In the genomic region with DNA sequence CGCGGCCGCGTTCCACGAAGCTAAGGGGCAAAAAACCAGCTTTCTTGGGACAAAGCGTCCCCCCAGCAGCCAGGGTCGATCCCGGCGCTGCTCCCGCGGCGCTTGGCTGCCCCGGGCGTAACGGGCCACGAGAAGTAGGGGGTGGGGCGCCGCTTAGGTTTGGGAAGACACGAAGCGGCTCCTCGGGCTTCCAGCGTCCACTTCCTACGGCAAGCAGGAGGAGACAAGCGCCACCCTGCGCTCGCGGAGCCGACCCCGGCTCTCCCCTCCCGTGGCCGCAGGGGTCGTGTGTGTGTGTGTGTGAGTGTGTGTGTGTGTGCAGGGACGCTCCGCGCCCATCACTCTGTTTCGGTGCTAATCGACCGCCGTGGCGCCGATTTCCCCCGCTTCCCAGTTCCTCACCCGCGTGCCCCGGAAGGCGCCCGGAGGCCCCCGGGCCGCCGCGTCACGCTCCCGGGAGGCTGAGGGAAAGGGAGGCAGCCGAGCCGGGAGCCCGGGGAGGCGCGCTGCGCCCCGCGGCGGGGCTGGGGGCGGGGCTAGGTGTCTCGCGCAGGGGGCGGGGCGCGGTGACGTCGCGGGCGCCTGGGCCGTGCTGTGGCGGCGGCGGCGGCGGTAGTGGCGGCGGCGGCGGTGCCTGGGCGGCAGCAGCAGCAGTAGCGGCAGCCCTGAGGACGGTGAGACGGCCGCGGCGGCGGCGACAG, we compare ENCODE assay signal across 1 cellular context.
A peak's percentile ranks its signal among the peaks of the same experiment; 100 is the strongest.
TF ChIP-seq lines count a peak whose summit lies in the region.

A gene (plus strand): TSS at position 575 of the 701 bp plus-strand sequence. CDS start 36,681 bp downstream, outside the sequence.

TF ChIP-seq in HepG2, 621 proteins besides CTCF, POLR2A, EP300 and RAD21 (continued from another document and continues in another):
- TF ChIP-seq, protein P1, sequence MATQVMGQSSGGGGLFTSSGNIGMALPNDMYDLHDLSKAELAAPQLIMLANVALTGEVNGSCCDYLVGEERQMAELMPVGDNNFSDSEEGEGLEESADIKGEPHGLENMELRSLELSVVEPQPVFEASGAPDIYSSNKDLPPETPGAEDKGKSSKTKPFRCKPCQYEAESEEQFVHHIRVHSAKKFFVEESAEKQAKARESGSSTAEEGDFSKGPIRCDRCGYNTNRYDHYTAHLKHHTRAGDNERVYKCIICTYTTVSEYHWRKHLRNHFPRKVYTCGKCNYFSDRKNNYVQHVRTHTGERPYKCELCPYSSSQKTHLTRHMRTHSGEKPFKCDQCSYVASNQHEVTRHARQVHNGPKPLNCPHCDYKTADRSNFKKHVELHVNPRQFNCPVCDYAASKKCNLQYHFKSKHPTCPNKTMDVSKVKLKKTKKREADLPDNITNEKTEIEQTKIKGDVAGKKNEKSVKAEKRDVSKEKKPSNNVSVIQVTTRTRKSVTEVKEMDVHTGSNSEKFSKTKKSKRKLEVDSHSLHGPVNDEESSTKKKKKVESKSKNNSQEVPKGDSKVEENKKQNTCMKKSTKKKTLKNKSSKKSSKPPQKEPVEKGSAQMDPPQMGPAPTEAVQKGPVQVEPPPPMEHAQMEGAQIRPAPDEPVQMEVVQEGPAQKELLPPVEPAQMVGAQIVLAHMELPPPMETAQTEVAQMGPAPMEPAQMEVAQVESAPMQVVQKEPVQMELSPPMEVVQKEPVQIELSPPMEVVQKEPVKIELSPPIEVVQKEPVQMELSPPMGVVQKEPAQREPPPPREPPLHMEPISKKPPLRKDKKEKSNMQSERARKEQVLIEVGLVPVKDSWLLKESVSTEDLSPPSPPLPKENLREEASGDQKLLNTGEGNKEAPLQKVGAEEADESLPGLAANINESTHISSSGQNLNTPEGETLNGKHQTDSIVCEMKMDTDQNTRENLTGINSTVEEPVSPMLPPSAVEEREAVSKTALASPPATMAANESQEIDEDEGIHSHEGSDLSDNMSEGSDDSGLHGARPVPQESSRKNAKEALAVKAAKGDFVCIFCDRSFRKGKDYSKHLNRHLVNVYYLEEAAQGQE (IDR thresholded peaks at IDR 0.05; ENCODE audit: borderline replicate concordance in 1 of 2, low read depth in 1 of 2, low read length in 2 of 2): peak in 1 of 2 experiments; percentile 25; a peak in 1 of 4 replicates
- TF ChIP-seq SMAD1 (CRISPR knock-in tag; IDR thresholded peaks at IDR 0.05; ENCODE audit: borderline replicate concordance, low read depth) (no peak), MED1 (CRISPR knock-in tag; IDR thresholded peaks at IDR 0.05) (no peak; the same call in none of the 2 replicates), ZNF230 (CRISPR knock-in tag; IDR thresholded peaks at IDR 0.05) (peak; percentile 78; the same call in 1 of the 2 replicates), ZNF432 (CRISPR knock-in tag; IDR thresholded peaks at IDR 0.05; ENCODE audit: borderline replicate concordance) (0 out of 2 replicates have a peak, but pooled peaks have one; percentile 11), ESRRA (CRISPR knock-in tag; IDR thresholded peaks at IDR 0.05; ENCODE audit: low read depth) (no peak), RFX5 (IDR thresholded peaks at IDR 0.05; ENCODE audit: low read depth, low read length) (no peak), ZNF121 (CRISPR knock-in tag; IDR thresholded peaks at IDR 0.05) (0 out of 2 replicates have a peak, but pooled peaks have one; percentile 13), MAFG (CRISPR knock-in tag; IDR thresholded peaks at IDR 0.05) (no peak), SOX6 (IDR thresholded peaks at IDR 0.05) (no peak), SOX6 (CRISPR knock-in tag; IDR thresholded peaks at IDR 0.05) (peak; percentile 48), ZNF496 (CRISPR knock-in tag; IDR thresholded peaks at IDR 0.05; ENCODE audit: insufficient replicate concordance) (no peak), SIX1 (CRISPR knock-in tag; IDR thresholded peaks at IDR 0.05; ENCODE audit: borderline replicate concordance) (no peak), ZNF83 (CRISPR knock-in tag; IDR thresholded peaks at IDR 0.05; ENCODE audit: borderline replicate concordance) (peak; percentile 71; the same call in 1 of the 2 replicates), CREB1 (IDR thresholded peaks at IDR 0.05) (peak; percentile 71), CREB1 (CRISPR knock-in tag; IDR thresholded peaks at IDR 0.05) (peak; percentile 68; the same call in 1 of the 2 replicates), ZNF660 (CRISPR knock-in tag; IDR thresholded peaks at IDR 0.05; ENCODE audit: borderline replicate concordance, low read depth) (no peak), ARNTL (CRISPR knock-in tag; IDR thresholded peaks at IDR 0.05) (0 out of 2 replicates have a peak, but pooled peaks have one; percentile 21), NR2F1 (CRISPR knock-in tag; IDR thresholded peaks at IDR 0.05) (peak in 1 of 2 experiments; percentile 44; a peak in 1 of 4 replicates), TGIF2 (CRISPR knock-in tag; IDR thresholded peaks at IDR 0.05) (peak; percentile 43; the same call in 1 of the 2 replicates), ZNF670 (CRISPR knock-in tag; IDR thresholded peaks at IDR 0.05; ENCODE audit: borderline replicate concordance) (0 out of 2 replicates have a peak, but pooled peaks have one; percentile 39), ZNF724P (CRISPR knock-in tag; IDR thresholded peaks at IDR 0.05; ENCODE audit: borderline replicate concordance) (0 out of 2 replicates have a peak, but pooled peaks have one; percentile 56), ZFP1 (CRISPR knock-in tag; IDR thresholded peaks at IDR 0.05) (no peak; the same call in 1 of the 2 replicates), ZNF251 (CRISPR knock-in tag; IDR thresholded peaks at IDR 0.05) (no peak), THYN1 (CRISPR knock-in tag; IDR thresholded peaks at IDR 0.05; ENCODE audit: borderline replicate concordance, low read depth) (no peak)
- TF ChIP-seq, protein P2, sequence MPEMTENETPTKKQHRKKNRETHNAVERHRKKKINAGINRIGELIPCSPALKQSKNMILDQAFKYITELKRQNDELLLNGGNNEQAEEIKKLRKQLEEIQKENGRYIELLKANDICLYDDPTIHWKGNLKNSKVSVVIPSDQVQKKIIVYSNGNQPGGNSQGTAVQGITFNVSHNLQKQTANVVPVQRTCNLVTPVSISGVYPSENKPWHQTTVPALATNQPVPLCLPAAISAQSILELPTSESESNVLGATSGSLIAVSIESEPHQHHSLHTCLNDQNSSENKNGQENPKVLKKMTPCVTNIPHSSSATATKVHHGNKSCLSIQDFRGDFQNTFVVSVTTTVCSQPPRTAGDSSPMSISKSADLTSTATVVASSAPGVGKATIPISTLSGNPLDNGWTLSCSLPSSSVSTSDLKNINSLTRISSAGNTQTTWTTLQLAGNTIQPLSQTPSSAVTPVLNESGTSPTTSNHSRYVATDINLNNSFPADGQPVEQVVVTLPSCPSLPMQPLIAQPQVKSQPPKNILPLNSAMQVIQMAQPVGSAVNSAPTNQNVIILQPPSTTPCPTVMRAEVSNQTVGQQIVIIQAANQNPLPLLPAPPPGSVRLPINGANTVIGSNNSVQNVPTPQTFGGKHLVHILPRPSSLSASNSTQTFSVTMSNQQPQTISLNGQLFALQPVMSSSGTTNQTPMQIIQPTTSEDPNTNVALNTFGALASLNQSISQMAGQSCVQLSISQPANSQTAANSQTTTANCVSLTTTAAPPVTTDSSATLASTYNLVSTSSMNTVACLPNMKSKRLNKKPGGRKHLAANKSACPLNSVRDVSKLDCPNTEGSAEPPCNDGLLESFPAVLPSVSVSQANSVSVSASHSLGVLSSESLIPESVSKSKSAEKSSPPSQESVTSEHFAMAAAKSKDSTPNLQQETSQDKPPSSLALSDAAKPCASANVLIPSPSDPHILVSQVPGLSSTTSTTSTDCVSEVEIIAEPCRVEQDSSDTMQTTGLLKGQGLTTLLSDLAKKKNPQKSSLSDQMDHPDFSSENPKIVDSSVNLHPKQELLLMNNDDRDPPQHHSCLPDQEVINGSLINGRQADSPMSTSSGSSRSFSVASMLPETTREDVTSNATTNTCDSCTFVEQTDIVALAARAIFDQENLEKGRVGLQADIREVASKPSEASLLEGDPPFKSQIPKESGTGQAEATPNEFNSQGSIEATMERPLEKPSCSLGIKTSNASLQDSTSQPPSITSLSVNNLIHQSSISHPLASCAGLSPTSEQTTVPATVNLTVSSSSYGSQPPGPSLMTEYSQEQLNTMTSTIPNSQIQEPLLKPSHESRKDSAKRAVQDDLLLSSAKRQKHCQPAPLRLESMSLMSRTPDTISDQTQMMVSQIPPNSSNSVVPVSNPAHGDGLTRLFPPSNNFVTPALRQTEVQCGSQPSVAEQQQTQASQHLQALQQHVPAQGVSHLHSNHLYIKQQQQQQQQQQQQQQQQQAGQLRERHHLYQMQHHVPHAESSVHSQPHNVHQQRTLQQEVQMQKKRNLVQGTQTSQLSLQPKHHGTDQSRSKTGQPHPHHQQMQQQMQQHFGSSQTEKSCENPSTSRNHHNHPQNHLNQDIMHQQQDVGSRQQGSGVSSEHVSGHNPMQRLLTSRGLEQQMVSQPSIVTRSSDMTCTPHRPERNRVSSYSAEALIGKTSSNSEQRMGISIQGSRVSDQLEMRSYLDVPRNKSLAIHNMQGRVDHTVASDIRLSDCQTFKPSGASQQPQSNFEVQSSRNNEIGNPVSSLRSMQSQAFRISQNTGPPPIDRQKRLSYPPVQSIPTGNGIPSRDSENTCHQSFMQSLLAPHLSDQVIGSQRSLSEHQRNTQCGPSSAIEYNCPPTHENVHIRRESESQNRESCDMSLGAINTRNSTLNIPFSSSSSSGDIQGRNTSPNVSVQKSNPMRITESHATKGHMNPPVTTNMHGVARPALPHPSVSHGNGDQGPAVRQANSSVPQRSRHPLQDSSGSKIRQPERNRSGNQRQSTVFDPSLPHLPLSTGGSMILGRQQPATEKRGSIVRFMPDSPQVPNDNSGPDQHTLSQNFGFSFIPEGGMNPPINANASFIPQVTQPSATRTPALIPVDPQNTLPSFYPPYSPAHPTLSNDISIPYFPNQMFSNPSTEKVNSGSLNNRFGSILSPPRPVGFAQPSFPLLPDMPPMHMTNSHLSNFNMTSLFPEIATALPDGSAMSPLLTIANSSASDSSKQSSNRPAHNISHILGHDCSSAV (CRISPR knock-in tag; IDR thresholded peaks at IDR 0.05; ENCODE audit: borderline replicate concordance): 0 out of 2 replicates have a peak, but pooled peaks have one; percentile 40
- TF ChIP-seq, protein P3, sequence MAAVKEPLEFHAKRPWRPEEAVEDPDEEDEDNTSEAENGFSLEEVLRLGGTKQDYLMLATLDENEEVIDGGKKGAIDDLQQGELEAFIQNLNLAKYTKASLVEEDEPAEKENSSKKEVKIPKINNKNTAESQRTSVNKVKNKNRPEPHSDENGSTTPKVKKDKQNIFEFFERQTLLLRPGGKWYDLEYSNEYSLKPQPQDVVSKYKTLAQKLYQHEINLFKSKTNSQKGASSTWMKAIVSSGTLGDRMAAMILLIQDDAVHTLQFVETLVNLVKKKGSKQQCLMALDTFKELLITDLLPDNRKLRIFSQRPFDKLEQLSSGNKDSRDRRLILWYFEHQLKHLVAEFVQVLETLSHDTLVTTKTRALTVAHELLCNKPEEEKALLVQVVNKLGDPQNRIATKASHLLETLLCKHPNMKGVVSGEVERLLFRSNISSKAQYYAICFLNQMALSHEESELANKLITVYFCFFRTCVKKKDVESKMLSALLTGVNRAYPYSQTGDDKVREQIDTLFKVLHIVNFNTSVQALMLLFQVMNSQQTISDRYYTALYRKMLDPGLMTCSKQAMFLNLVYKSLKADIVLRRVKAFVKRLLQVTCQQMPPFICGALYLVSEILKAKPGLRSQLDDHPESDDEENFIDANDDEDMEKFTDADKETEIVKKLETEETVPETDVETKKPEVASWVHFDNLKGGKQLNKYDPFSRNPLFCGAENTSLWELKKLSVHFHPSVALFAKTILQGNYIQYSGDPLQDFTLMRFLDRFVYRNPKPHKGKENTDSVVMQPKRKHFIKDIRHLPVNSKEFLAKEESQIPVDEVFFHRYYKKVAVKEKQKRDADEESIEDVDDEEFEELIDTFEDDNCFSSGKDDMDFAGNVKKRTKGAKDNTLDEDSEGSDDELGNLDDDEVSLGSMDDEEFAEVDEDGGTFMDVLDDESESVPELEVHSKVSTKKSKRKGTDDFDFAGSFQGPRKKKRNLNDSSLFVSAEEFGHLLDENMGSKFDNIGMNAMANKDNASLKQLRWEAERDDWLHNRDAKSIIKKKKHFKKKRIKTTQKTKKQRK (IDR thresholded peaks at IDR 0.05; ENCODE audit: low read length): no peak
- TF ChIP-seq, protein P4, sequence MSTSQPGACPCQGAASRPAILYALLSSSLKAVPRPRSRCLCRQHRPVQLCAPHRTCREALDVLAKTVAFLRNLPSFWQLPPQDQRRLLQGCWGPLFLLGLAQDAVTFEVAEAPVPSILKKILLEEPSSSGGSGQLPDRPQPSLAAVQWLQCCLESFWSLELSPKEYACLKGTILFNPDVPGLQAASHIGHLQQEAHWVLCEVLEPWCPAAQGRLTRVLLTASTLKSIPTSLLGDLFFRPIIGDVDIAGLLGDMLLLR (CRISPR knock-in tag; IDR thresholded peaks at IDR 0.05): no peak
- TF ChIP-seq, protein P5, sequence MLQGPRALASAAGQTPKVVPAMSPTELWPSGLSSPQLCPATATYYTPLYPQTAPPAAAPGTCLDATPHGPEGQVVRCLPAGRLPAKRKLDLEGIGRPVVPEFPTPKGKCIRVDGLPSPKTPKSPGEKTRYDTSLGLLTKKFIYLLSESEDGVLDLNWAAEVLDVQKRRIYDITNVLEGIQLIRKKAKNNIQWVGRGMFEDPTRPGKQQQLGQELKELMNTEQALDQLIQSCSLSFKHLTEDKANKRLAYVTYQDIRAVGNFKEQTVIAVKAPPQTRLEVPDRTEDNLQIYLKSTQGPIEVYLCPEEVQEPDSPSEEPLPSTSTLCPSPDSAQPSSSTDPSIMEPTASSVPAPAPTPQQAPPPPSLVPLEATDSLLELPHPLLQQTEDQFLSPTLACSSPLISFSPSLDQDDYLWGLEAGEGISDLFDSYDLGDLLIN (CRISPR knock-in tag; IDR thresholded peaks at IDR 0.05; ENCODE audit: borderline replicate concordance): no peak
- TF ChIP-seq, protein P6, sequence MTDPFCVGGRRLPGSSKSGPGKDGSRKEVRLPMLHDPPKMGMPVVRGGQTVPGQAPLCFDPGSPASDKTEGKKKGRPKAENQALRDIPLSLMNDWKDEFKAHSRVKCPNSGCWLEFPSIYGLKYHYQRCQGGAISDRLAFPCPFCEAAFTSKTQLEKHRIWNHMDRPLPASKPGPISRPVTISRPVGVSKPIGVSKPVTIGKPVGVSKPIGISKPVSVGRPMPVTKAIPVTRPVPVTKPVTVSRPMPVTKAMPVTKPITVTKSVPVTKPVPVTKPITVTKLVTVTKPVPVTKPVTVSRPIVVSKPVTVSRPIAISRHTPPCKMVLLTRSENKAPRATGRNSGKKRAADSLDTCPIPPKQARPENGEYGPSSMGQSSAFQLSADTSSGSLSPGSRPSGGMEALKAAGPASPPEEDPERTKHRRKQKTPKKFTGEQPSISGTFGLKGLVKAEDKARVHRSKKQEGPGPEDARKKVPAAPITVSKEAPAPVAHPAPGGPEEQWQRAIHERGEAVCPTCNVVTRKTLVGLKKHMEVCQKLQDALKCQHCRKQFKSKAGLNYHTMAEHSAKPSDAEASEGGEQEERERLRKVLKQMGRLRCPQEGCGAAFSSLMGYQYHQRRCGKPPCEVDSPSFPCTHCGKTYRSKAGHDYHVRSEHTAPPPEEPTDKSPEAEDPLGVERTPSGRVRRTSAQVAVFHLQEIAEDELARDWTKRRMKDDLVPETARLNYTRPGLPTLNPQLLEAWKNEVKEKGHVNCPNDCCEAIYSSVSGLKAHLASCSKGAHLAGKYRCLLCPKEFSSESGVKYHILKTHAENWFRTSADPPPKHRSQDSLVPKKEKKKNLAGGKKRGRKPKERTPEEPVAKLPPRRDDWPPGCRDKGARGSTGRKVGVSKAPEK (CRISPR knock-in tag; IDR thresholded peaks at IDR 0.05; ENCODE audit: borderline replicate concordance): no peak
